ENCODE assay signal across 9 cellular contexts in the genomic region with DNA sequence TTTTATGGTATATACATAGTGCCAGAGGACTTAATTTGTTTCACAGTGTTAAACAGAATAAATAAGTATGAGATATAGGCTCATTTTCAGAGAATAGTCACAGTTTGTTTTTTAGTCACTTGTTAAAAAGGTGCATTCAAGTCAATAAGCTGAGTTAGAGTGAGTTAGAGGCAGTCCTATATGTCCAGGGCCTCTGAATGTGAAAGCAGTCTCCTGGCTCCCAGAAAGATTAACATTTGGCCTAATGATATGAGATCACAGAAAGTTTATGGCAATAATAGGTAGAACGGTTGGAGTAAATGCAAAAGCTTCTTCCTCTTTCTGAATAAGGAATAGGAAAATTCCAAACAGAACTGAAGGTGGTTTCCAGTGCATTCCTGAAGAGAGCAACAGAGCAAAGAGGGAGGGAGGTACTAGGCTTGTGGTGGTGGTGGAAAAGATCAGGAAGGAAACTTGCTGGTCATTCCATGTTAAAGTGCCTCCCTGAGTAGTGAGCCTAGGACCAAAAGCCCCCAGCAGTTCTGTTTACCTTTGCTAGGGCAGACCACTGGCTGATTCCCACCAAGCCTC. TPM values are rescaled to one million over a fixed set of nuclear protein-coding genes. Genes with fewer than 3 reads are reported as not detected.
DNase-seq lines count a peak whose midpoint lies in the region; ATAC-seq, FAIRE-seq and TF ChIP-seq lines count a peak whose summit lies in the region.
"Had no signal": no experiment of that assay in that cellular context is flagged by ENCODE, and none has a peak within 500 bp of the region (broad histone marks: within the 10 kb centered on the region; RNA-seq: fewer than 3 reads in every experiment).

No MANE protein-coding gene starts in this region.

- no peak for ATAC-seq in PC-3
- no peak for ATAC-seq in GM18498 (IDR thresholded peaks at IDR 0.05; ENCODE audit: unreplicated experiment)

- no peaks in the 10 kb centered on the region for H3K36me3 ChIP-seq in PC-3 (ENCODE audit: low read depth, low read length)
- H3K36me3 ChIP-seq in endothelial cell of umbilical vein (ENCODE audit: control insufficient read depth in 2 of 2, extremely low read depth in 1 of 2, insufficient read depth in 2 of 2, low read length in 2 of 2) = no peaks in the 10 kb centered on the region
- no peaks in the 10 kb centered on the region for H3K36me3 ChIP-seq in HAP-1 (replicated peaks)

- no peaks in the 10 kb centered on the region for H3K36me3 Mint-ChIP-seq in mesothelial cell of epicardium

- peak overlapping the region; percentile 7 for H3K27ac Mint-ChIP-seq in mesothelial cell of epicardium

- BruUV-seq in PC-3 (replicated peaks; lab: Mats Ljungman, UMichigan) (no TSS peak), endothelial cell of umbilical vein (replicated peaks; lab: Mats Ljungman, UMichigan) (no TSS peak)

- dilution Hi-C loops in endothelial cell of umbilical vein (cut with MboI; ENCODE audit: extremely low pct_ligation_motif_present, low sequenced_read_pairs) = no loop called here

- H3K9me2 ChIP-seq in PC-3 (replicated peaks; ENCODE audit: low read length) = no peaks in the 10 kb centered on the region

- H3K27me3 Mint-ChIP-seq in mesothelial cell of epicardium (ENCODE audit: low read depth) = no peaks in the 10 kb centered on the region

- TF ChIP-seq CTCF in AG04450 (IDR thresholded peaks at IDR 0.05; ENCODE audit: low read depth, low read length) (no peak), PC-3 (conservative IDR thresholded peaks at IDR 0.05; ENCODE audit: low read depth, low read length) (no peak), endothelial cell of umbilical vein (IDR thresholded peaks at IDR 0.05; ENCODE audit: extremely low read depth in 1 of 2, insufficient read depth in 1 of 2, low read depth in 1 of 2, low read length in 2 of 2) (no peak), mesothelial cell of epicardium (IDR thresholded peaks at IDR 0.05; ENCODE audit: unreplicated experiment) (no peak)

- H3K4me3 ChIP-seq in AG04450 (ENCODE audit: low read depth, low read length) = no peak overlapping the region
- no peak overlapping the region for H3K4me3 ChIP-seq in PC-3 (ENCODE audit: low read length)
- H3K4me3 ChIP-seq in endothelial cell of umbilical vein (replicated peaks in 1 of 3; ENCODE audit: insufficient read depth in 1 of 3, low read depth in 1 of 3, low read length in 3 of 3) = no peak overlapping the region
- no peak overlapping the region for H3K4me3 ChIP-seq in HAP-1

- no peaks in the 10 kb centered on the region for H3K9me3 Mint-ChIP-seq in mesothelial cell of epicardium

- in situ Hi-C loops in HAP-1 (cut with MboI; ENCODE audit: low sequenced_read_pairs) = no loop called here

- H3K4me2 ChIP-seq in PC-3 (ENCODE audit: low read length) = 0 out of 2 replicates have a peak overlapping the region, but pooled peaks have one; percentile 68
- H3K4me2 ChIP-seq in endothelial cell of umbilical vein (ENCODE audit: insufficient read depth, low read length) = no peak overlapping the region

- no peaks in the 10 kb centered on the region for H4K20me1 ChIP-seq in PC-3 (ENCODE audit: low read length)
- H4K20me1 ChIP-seq in endothelial cell of umbilical vein (replicated peaks; ENCODE audit: control insufficient read depth, extremely low read depth, insufficient read depth, low read length) = no peaks in the 10 kb centered on the region

- H3K4me1 ChIP-seq in PC-3 (ENCODE audit: insufficient read depth, low read length) (peaks cover 38% of the 10 kb centered on the region), endothelial cell of umbilical vein (ENCODE audit: control insufficient read depth, extremely low read depth, insufficient read depth, low read length) (no peaks in the 10 kb centered on the region), HAP-1 (no peaks in the 10 kb centered on the region)

- intact Hi-C loops in PC-3 (cut with micrococcal nuclease) = loop anchor here (5.0 kb wide), 1 partner anchor 94 kb away; no protein-coding TSS in a partner anchor
- intact Hi-C loops in endothelial cell of umbilical vein (cut with micrococcal nuclease) = no loop called here

- H3K9me1 ChIP-seq in endothelial cell of umbilical vein (replicated peaks; ENCODE audit: control insufficient read depth, extremely low read depth, insufficient read depth, low read length) = no peaks in the 10 kb centered on the region

- FAIRE-seq in endothelial cell of umbilical vein (lab: Jason Lieb, UNC) = no peak

- no peak overlapping the region for H3K4me3 Mint-ChIP-seq in mesothelial cell of epicardium

- H3F3A ChIP-seq in PC-3 (ENCODE audit: low read length, unreplicated experiment) = no peaks in the 10 kb centered on the region

- POLR2A ChIA-PET in AG04450 (lab: Yijun Ruan, JAX) = no interaction called here
- POLR2A ChIA-PET in PC-3 (lab: Charles Lee; ENCODE audit: unreplicated experiment) = no interaction called here
- POLR2A ChIA-PET in endothelial cell of umbilical vein (lab: Charles Lee) = no interaction called here

- peaks cover 26% of the 10 kb centered on the region for H3K4me1 Mint-ChIP-seq in mesothelial cell of epicardium

- H3K79me2 ChIP-seq in PC-3 (ENCODE audit: low read length) (no peaks in the 10 kb centered on the region), endothelial cell of umbilical vein (ENCODE audit: control insufficient read depth, insufficient read depth, low read length) (no peaks in the 10 kb centered on the region)

- H3K27me3 ChIP-seq in AG04450 (ENCODE audit: control insufficient read depth, insufficient read depth, low read length) = no peaks in the 10 kb centered on the region
- no peaks in the 10 kb centered on the region for H3K27me3 ChIP-seq in PC-3 (ENCODE audit: low read length)
- no peaks in the 10 kb centered on the region for H3K27me3 ChIP-seq in endothelial cell of umbilical vein (ENCODE audit: control insufficient read depth in 2 of 2, insufficient read depth in 2 of 2, low read length in 2 of 2)
- no peaks in the 10 kb centered on the region for H3K27me3 ChIP-seq in HAP-1 (ENCODE audit: low read depth)

- DNase-seq in AG04450 (ENCODE audit: low read depth, low spot score) = no peak
- DNase-seq in PC-3 = no peak
- DNase-seq in endothelial cell of umbilical vein (ENCODE audit: low read depth, low spot score) = peak; percentile 26
- DNase-seq in mesothelial cell of epicardium (ENCODE audit: low spot score in 2 of 2, unreplicated experiment in 2 of 2) = no peak
- no peak for DNase-seq in activated T-cell treated with anti-CD3 and anti-CD28 coated beads, Interleukin-2, amount 50 U/mL, for 1 hour
- no peak for DNase-seq in HAP-1 (ENCODE audit: low spot score in 2 of 2)
- DNase-seq in COR-L47 (lab: John Stamatoyannopoulos, UW) = no peak
- DNase-seq: SHP77 had no signal

- H2AFZ ChIP-seq in PC-3 (ENCODE audit: low read length) (no peak overlapping the region), endothelial cell of umbilical vein (ENCODE audit: low read depth, low read length) (no peak overlapping the region)

- TF ChIP-seq POLR2A in endothelial cell of umbilical vein (IDR thresholded peaks at IDR 0.05; ENCODE audit: low read depth, low read length) = no peak

- H3K9me3 ChIP-seq in AG04450 (ENCODE audit: control insufficient read depth, insufficient read depth, low read length) (no peaks in the 10 kb centered on the region), PC-3 (ENCODE audit: low read length) (no peaks in the 10 kb centered on the region), endothelial cell of umbilical vein (replicated peaks; ENCODE audit: control insufficient read depth, insufficient read depth, low read length) (no peaks in the 10 kb centered on the region), HAP-1 (no peaks in the 10 kb centered on the region)

- peak overlapping the region; percentile 13 for H3K27ac ChIP-seq in AG04450 (ENCODE audit: low read depth, low read length)
- no peak overlapping the region for H3K27ac ChIP-seq in PC-3 (ENCODE audit: low read length)
- H3K27ac ChIP-seq in endothelial cell of umbilical vein (ENCODE audit: insufficient read depth, low read depth, low read length) = no peak overlapping the region

- CTCF ChIA-PET in AG04450 (lab: Charles Lee) (interaction anchor here (0.6 to 2.9 kb wide), 2 partner anchors 250 to 398 kb away, joined by 5 to 7 read pairs; no protein-coding TSS in a partner anchor), PC-3 (lab: Charles Lee) (interaction anchor here (0.6 kb wide), 1 partner anchor 450 kb away, joined by 14 read pairs; no protein-coding TSS in a partner anchor), endothelial cell of umbilical vein (lab: Charles Lee) (interaction anchor here (0.8 kb wide), 1 partner anchor 646 kb away, joined by 3 read pairs; no protein-coding TSS in a partner anchor)

- H3K9ac ChIP-seq in PC-3 (ENCODE audit: low read length) = no peak overlapping the region
- no peak overlapping the region for H3K9ac ChIP-seq in endothelial cell of umbilical vein (replicated peaks; ENCODE audit: extremely low read depth, insufficient read depth, low read length)

TF ChIP-seq in endothelial cell of umbilical vein, 7 proteins besides CTCF, POLR2A, EP300 and RAD21:
- TF ChIP-seq MAX (IDR thresholded peaks at IDR 0.05; ENCODE audit: insufficient read depth, insufficient read length) (no peak), POLR2AphosphoS5 (IDR thresholded peaks at IDR 0.05; ENCODE audit: insufficient read depth, low read depth, low read length) (no peak), FOS (IDR thresholded peaks at IDR 0.05; ENCODE audit: borderline replicate concordance, insufficient read depth, low read length) (no peak), EZH2 (IDR thresholded peaks at IDR 0.05; ENCODE audit: borderline replicate concordance, low read depth, low read length, severe bottlenecking) (no peak), GATA2 (IDR thresholded peaks at IDR 0.05; ENCODE audit: insufficient read depth, insufficient read length, low read depth, low read length) (no peak), MYC (IDR thresholded peaks at IDR 0.05; ENCODE audit: low read depth, low read length) (no peak), JUN (IDR thresholded peaks at IDR 0.05; ENCODE audit: borderline replicate concordance, insufficient read depth, insufficient read length, low read depth) (no peak)
TF ChIP-seq in endothelial cell of umbilical vein: peak in this region for 0.

RNA-seq across cellular contexts. Expression of gene SLC38A4, which starts 54.4 kb away (rescaled TPM):
- 7.5 and 12.0 TPM in 2 replicates for polyA plus RNA-seq in AG04450 (2011; rRNA removed)
- 2.8 and 5.2 TPM in 2 replicates for polyA minus RNA-seq in AG04450 (2011; rRNA and poly(A)+ RNA removed)
- not detected in 2 replicates for total RNA-seq in PC-3 (2014; rRNA removed)
- 0.66 TPM in 1 of 2 replicates, not detected in the other for total RNA-seq in endothelial cell of umbilical vein
- 0.19 and 0.36 TPM in 2 replicates for polyA plus RNA-seq in endothelial cell of umbilical vein
- 0.16 and 0.19 TPM in 2 replicates for polyA plus RNA-seq in endothelial cell of umbilical vein (2011; cell fraction: cytosol; rRNA removed)
- polyA plus RNA-seq in endothelial cell of umbilical vein (2011; cell fraction: nucleus; rRNA removed) = 0.26 and 0.34 TPM in 2 replicates
- 0.19 TPM in 2 replicates for polyA plus RNA-seq in endothelial cell of umbilical vein (2012)
- 0.34 and 0.79 TPM in 2 replicates for polyA minus RNA-seq in endothelial cell of umbilical vein
- not detected for polyA minus RNA-seq in endothelial cell of umbilical vein (2011; cell fraction: cytosol; rRNA and poly(A)+ RNA removed)
- 0.14 and 0.53 TPM in 2 replicates for polyA minus RNA-seq in endothelial cell of umbilical vein (2011; cell fraction: nucleus; rRNA and poly(A)+ RNA removed)
- 0.11 to 0.35 TPM (median 0.29 TPM) in 3 replicates for total RNA-seq in mesothelial cell of epicardium
